Comparison of ENCODE assay signal across 25 cellular contexts in the genomic region with DNA sequence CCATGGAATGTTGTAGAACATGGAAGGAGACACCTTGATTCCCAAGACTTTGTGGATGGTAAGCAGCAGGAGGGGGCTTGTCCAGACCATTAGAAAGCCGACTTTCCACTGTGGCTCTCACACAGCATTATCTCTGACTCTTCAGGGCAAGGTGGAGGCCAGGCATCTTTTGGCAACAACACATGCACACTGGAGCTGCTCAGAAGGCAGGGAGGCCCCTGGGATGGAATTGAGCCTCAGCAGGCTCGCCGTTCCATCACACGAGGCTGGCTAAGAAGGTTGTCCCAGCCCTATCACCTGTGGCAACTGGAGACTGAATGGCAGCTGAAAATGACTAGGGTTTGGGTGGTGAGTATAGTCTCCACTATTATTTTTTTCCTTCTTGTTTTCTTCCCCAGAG.
"Had no signal": no experiment of that assay in that cellular context is flagged by ENCODE, and none has a peak within 500 bp of the region (broad histone marks: within the 10 kb centered on the region; RNA-seq: fewer than 3 reads in every experiment).

No MANE protein-coding gene starts in this region.

- H3K27me3 ChIP-seq: ascending aorta, cardiac muscle cell had no signal

- H3K36me3 ChIP-seq: ascending aorta, cardiac muscle cell had no signal

- H3K4me1 ChIP-seq: ascending aorta had no signal

- ATAC-seq: activated naive CD4-positive, alpha-beta T cell treated with anti-CD3 and anti-CD28 coated beads, Interleukin-2, amount 50 U/mL, for 72 hours; activated naive CD8-positive, alpha-beta T cell treated with anti-CD3 and anti-CD28 coated beads, Interleukin-2, amount 50 U/mL, for 24 hours; activated T-cell treated with anti-CD3 and anti-CD28 coated beads, Interleukin-2, amount 50 U/mL, for 4 hours; PC-3; T-helper 17 cell; WTC11 had no signal

- H3K27ac ChIP-seq: ascending aorta, cardiac muscle cell had no signal

- DNase-seq: activated CD4-positive, alpha-beta T cell treated with anti-CD3 and anti-CD28 coated beads for 48 hours; activated CD4-positive, alpha-beta T cell treated with anti-CD3 and anti-CD28 coated beads, Interleukin-2, amount 50 U/mL, for 48 hours; activated CD4-positive, CD25-positive, alpha-beta regulatory T cell treated with anti-CD3 and anti-CD28 coated beads, Interleukin-2, amount 50 U/mL, for 72 hours; activated CD8-positive, alpha-beta memory T cell treated with anti-CD3 and anti-CD28 coated beads for 24 hours; activated effector memory CD4-positive, alpha-beta T cell treated with anti-CD3 and anti-CD28 coated beads, Interleukin-2, amount 50 U/mL, for 16 hours; activated naive CD4-positive, alpha-beta T cell treated with Interleukin-2 at 50 U/mL for 16 hours; activated naive CD8-positive, alpha-beta T cell treated with anti-CD3 and anti-CD28 coated beads, Interleukin-2, amount 50 U/mL, for 24 hours; activated T-cell treated with anti-CD3 and anti-CD28 coated beads, Interleukin-2, amount 50 U/mL, for 4 hours; amniotic stem cell; Kasumi-1; KBM-7; NCI-H146; NCI-H187 treated with DMSO at 0.1 percent for 48 hours; NCI-H2081 treated with DMSO at 0.1 percent for 48 hours; NCI-H2171 treated with DMSO at 0.1 percent for 48 hours; NCI-H226; NCI-H69; PC-3; SIG-M5; T-helper 17 cell; T-helper 9 cell had no signal

- H3K9me3 ChIP-seq: ascending aorta had no signal

- H3K4me3 ChIP-seq: ascending aorta, cardiac muscle cell had no signal
